Comparison of ENCODE assay signal across 20 cellular contexts in genomic region chr9:131290767-131291370, GRCh38. TPM values are rescaled to one million over a fixed set of nuclear protein-coding genes. Genes with fewer than 3 reads are reported as not detected.
DNase-seq lines count a peak whose midpoint lies in the region; ATAC-seq, FAIRE-seq and TF ChIP-seq lines count a peak whose summit lies in the region.
"Had no signal": no experiment of that assay in that cellular context is flagged by ENCODE, and none has a peak within 500 bp of the region (broad histone marks: within the 10 kb centered on the region; RNA-seq: fewer than 3 reads in every experiment).

No MANE protein-coding gene starts in this region.

- H3K4me3 ChIP-seq in HepG2 (replicated peaks in 1 of 3; ENCODE audit: insufficient read depth in 1 of 3, low read depth in 2 of 3, low read length in 3 of 3): peak overlapping the region in 1 of 3 experiments; percentile 66; a peak in 1 of 6 replicates
- H3K4me3 ChIP-seq in right lobe of liver: no peak overlapping the region
- H3K4me3 ChIP-seq in fibroblast of villous mesenchyme (ENCODE audit: low read depth, low read length): peak overlapping the region; percentile 45
- peak overlapping the region; percentile 42 for H3K4me3 ChIP-seq in ovary
- peak overlapping the region; percentile 43 to 53 for H3K4me3 ChIP-seq in vagina
- H3K4me3 ChIP-seq: mucosa of descending colon had no signal

- TF ChIP-seq EP300 in HepG2 (IDR thresholded peaks at IDR 0.05; ENCODE audit: low read depth in 2 of 2, low read length in 2 of 2) (no peak), HepG2 (CRISPR knock-in tag; IDR thresholded peaks at IDR 0.05; ENCODE audit: borderline replicate concordance) (no peak), ovary (IDR thresholded peaks at IDR 0.05) (no peak)

- H3K79me2 ChIP-seq in HepG2 (ENCODE audit: insufficient read depth, low read length): no peaks in the 10 kb centered on the region

- H3K36me3 ChIP-seq in HepG2 (replicated peaks in 1 of 2; ENCODE audit: control insufficient read depth in 1 of 2, insufficient read depth in 2 of 2, low read length in 2 of 2): no peaks in the 10 kb centered on the region
- no peaks in the 10 kb centered on the region for H3K36me3 ChIP-seq in right lobe of liver
- H3K36me3 ChIP-seq in ovary: no peaks in the 10 kb centered on the region
- H3K36me3 ChIP-seq in vagina: no peaks in the 10 kb centered on the region

- H2AFZ ChIP-seq in HepG2 (ENCODE audit: low read length): no peak overlapping the region

- H3K36me3 Mint-ChIP-seq in activated T-cell treated with anti-CD3 and anti-CD28 coated beads, Interleukin-2, amount 50 U/mL, for 24 hours (ENCODE audit: low read depth): no peaks in the 10 kb centered on the region
- H3K36me3 Mint-ChIP-seq: activated naive CD4-positive, alpha-beta T cell treated with anti-CD3 and anti-CD28 coated beads, Interleukin-2, amount 50 U/mL, for 24 hours had no signal

- FAIRE-seq in HepG2 (lab: Jason Lieb, UNC): no peak
- FAIRE-seq: colon had no signal

- intact Hi-C loops in HepG2 (cut with micrococcal nuclease; ENCODE audit: unreplicated experiment) (no loop called here), right lobe of liver (cut with DNase I) (no loop called here), ovary (cut with DNase I) (no loop called here), vagina (cut with DNase I) (no loop called here)

- TF ChIP-seq POLR2A in HepG2 (IDR thresholded peaks at IDR 0.05; ENCODE audit: insufficient read depth in 1 of 2, low read depth in 2 of 2, low read length in 2 of 2) (no peak), right lobe of liver (IDR thresholded peaks at IDR 0.05) (no peak), ovary (IDR thresholded peaks at IDR 0.05) (no peak), vagina (IDR thresholded peaks at IDR 0.05) (no peak)

- CTCF ChIA-PET in HepG2 (lab: Yijun Ruan, JAX; ENCODE audit: low intra/inter-chr PET ratio, low total read pairs): no interaction called here

- peaks cover 3 to 18% of the 10 kb centered on the region in 2 experiments; a peak in 3 of 5 replicates for H3K27me3 ChIP-seq in HepG2 (ENCODE audit: control insufficient read depth in 1 of 2, insufficient read depth in 2 of 2, low read length in 2 of 2)
- no peaks in the 10 kb centered on the region for H3K27me3 ChIP-seq in right lobe of liver
- no peaks in the 10 kb centered on the region for H3K27me3 ChIP-seq in ovary
- no peaks in the 10 kb centered on the region for H3K27me3 ChIP-seq in vagina

- TF ChIP-seq CTCF in HepG2 (CRISPR knock-in tag; IDR thresholded peaks at IDR 0.05) (no peak), right lobe of liver (IDR thresholded peaks at IDR 0.05) (no peak), fibroblast of villous mesenchyme (IDR thresholded peaks at IDR 0.05; ENCODE audit: insufficient read depth, low read depth, low read length) (no peak), ovary (IDR thresholded peaks at IDR 0.05) (no peak), vagina (IDR thresholded peaks at IDR 0.05) (no peak)

- H3K27ac ChIP-seq in HepG2 (ENCODE audit: extremely low read length, insufficient read depth, low read length) (no peak overlapping the region), right lobe of liver (no peak overlapping the region), ovary (peak overlapping the region in 1 of 2 donors; percentile 60), vagina (no peak overlapping the region)
- H3K27ac ChIP-seq: RWPE1 had no signal

- no peaks in the 10 kb centered on the region for H3K9me3 ChIP-seq in HepG2 (ENCODE audit: low read length)
- H3K9me3 ChIP-seq in right lobe of liver: no peaks in the 10 kb centered on the region
- H3K9me3 ChIP-seq in ovary: no peaks in the 10 kb centered on the region
- no peaks in the 10 kb centered on the region for H3K9me3 ChIP-seq in vagina
- H3K9me3 ChIP-seq: mucosa of descending colon had no signal

- no peak for DNase-seq in HepG2 (ENCODE audit: low spot score)
- DNase-seq in right lobe of liver: no peak
- no peak for DNase-seq in fibroblast of villous mesenchyme (ENCODE audit: low read depth)
- no peak for DNase-seq in ovary
- no peak for DNase-seq in vagina (ENCODE audit: extremely low spot score in 2 of 2)
- DNase-seq in HUDEP-2 (lab: John Stamatoyannopoulos, UW; ENCODE audit: unreplicated experiment in 76 of 76): no peak
- no peak for DNase-seq in activated T-cell treated with anti-CD3 and anti-CD28 coated beads, Interleukin-2, amount 50 U/mL, for 24 hours
- DNase-seq in amniotic stem cell (lab: John Stamatoyannopoulos, UW): no peak
- DNase-seq: ACHN; activated CD8-positive, alpha-beta memory T cell treated with anti-CD3 and anti-CD28 coated beads, Interleukin-2, amount 50 U/mL, for 4 hours; Calu3; MM.1S; mucosa of descending colon; NCI-H2081 treated with DMSO at 0.1 percent for 48 hours; NCI-H82; stimulated activated CD8-positive, alpha-beta memory T cell treated with anti-CD3 and anti-CD28 coated beads, Interleukin-4, amount 100 ng/mL, for 48 hours; T-helper 17 cell had no signal

- POLR2A ChIA-PET in HepG2 (lab: Yijun Ruan, JAX): no interaction called here

- H3K4me3 Mint-ChIP-seq in activated T-cell treated with anti-CD3 and anti-CD28 coated beads, Interleukin-2, amount 50 U/mL, for 24 hours: no peak overlapping the region
- H3K4me3 Mint-ChIP-seq: activated naive CD4-positive, alpha-beta T cell treated with anti-CD3 and anti-CD28 coated beads, Interleukin-2, amount 50 U/mL, for 24 hours; T-helper 17 cell had no signal

- H3K27me3 Mint-ChIP-seq in activated T-cell treated with anti-CD3 and anti-CD28 coated beads, Interleukin-2, amount 50 U/mL, for 24 hours: no peaks in the 10 kb centered on the region
- H3K27me3 Mint-ChIP-seq: activated naive CD4-positive, alpha-beta T cell treated with anti-CD3 and anti-CD28 coated beads, Interleukin-2, amount 50 U/mL, for 24 hours; T-helper 17 cell had no signal

- no peaks in the 10 kb centered on the region for H4K20me1 ChIP-seq in HepG2 (ENCODE audit: insufficient read depth, low read length)

- no peak overlapping the region; the same call in 1 of the 2 replicates for H3K4me2 ChIP-seq in HepG2 (ENCODE audit: low read depth, low read length)

- no peak overlapping the region for H3K27ac Mint-ChIP-seq in activated T-cell treated with anti-CD3 and anti-CD28 coated beads, Interleukin-2, amount 50 U/mL, for 24 hours
- H3K27ac Mint-ChIP-seq: activated naive CD4-positive, alpha-beta T cell treated with anti-CD3 and anti-CD28 coated beads, Interleukin-2, amount 50 U/mL, for 24 hours had no signal

- H3K4me1 Mint-ChIP-seq in activated T-cell treated with anti-CD3 and anti-CD28 coated beads, Interleukin-2, amount 50 U/mL, for 24 hours (ENCODE audit: low read depth): no peaks in the 10 kb centered on the region
- H3K4me1 Mint-ChIP-seq: activated naive CD4-positive, alpha-beta T cell treated with anti-CD3 and anti-CD28 coated beads, Interleukin-2, amount 50 U/mL, for 24 hours had no signal

- in situ Hi-C loops in HepG2 (cut with HindIII; ENCODE audit: extremely low pct_ligation_motif_present, low pct_unique_long_range_greater_than_20kb): no loop called here

- H3K9me3 Mint-ChIP-seq in activated T-cell treated with anti-CD3 and anti-CD28 coated beads, Interleukin-2, amount 50 U/mL, for 24 hours: no peaks in the 10 kb centered on the region
- H3K9me3 Mint-ChIP-seq: activated naive CD4-positive, alpha-beta T cell treated with anti-CD3 and anti-CD28 coated beads, Interleukin-2, amount 50 U/mL, for 24 hours had no signal

- ATAC-seq in HepG2 (no peak), right lobe of liver (no peak)
- ATAC-seq: T-helper 17 cell had no signal

- TF ChIP-seq RAD21 in HepG2 (CRISPR knock-in tag; IDR thresholded peaks at IDR 0.05): no peak

- no TSS peak for BruUV-seq in HepG2 (replicated peaks; lab: Mats Ljungman, UMichigan)

- WGBS in HepG2 (ENCODE audit: low lambda C conversion rate): 73% methylated on average over 8 of the region's 17 CpGs
- WGBS in right lobe of liver (ENCODE audit: insufficient coverage, low coverage, low lambda C conversion rate, missing lambda C conversion rate): 76% methylated on average over 4 of the region's 17 CpGs
- 60 to 71% (median 69%) methylated on average over 16 to 17 of the region's 17 CpGs for WGBS in ovary, 3 donors

- H3K4me1 ChIP-seq in HepG2 (ENCODE audit: insufficient read depth, low read length) (peaks cover 33% of the 10 kb centered on the region), right lobe of liver (no peaks in the 10 kb centered on the region), ovary (ENCODE audit: insufficient read depth) (peaks cover 11% of the 10 kb centered on the region), vagina (peaks cover 9% of the 10 kb centered on the region)

- H3K9ac ChIP-seq in HepG2 (ENCODE audit: insufficient read depth, low read depth, low read length): no peak overlapping the region

RNA-seq across cellular contexts. Expression of gene PLPP7, which starts 1.3 kb away (rescaled TPM):
- 0.66 and 1.2 TPM in 2 replicates for total RNA-seq in HepG2 (2016; rRNA removed; fragmentation: Illumina TruSeq; extraction: Trizol)
- total RNA-seq in HepG2 (2016; cell fraction: cytosol; rRNA removed; fragmentation: Illumina TruSeq; extraction: Trizol; ENCODE audit: low read depth): 1.1 TPM in 2 replicates
- total RNA-seq in HepG2 (2016; cell fraction: insoluble cytoplasmic fraction; rRNA removed; fragmentation: Illumina TruSeq; extraction: Trizol): 0.85 and 1.0 TPM in 2 replicates
- 1.7 TPM in 2 replicates for total RNA-seq in HepG2 (2016; cell fraction: membrane; rRNA removed; fragmentation: Illumina TruSeq; extraction: Trizol)
- 0.28 and 1.4 TPM in 2 replicates for total RNA-seq in HepG2 (2016; cell fraction: nucleus; rRNA removed; fragmentation: Illumina TruSeq; extraction: Trizol)
- 0.33 and 0.67 TPM in 2 replicates for polyA plus RNA-seq in HepG2 (2011; rRNA removed)
- 0.47 and 1.0 TPM in 2 replicates for polyA plus RNA-seq in HepG2 (2011; cell fraction: cytosol; rRNA removed)
- polyA plus RNA-seq in HepG2 (2011; cell fraction: nucleus; rRNA removed): 0.66 and 0.87 TPM in 2 replicates
- 0.69 and 0.78 TPM in 2 replicates for polyA plus RNA-seq in HepG2 (2012)
- 1.2 and 1.6 TPM in 2 replicates for polyA plus RNA-seq in HepG2 (2016; cell fraction: cytosol; fragmentation: Illumina TruSeq; extraction: Trizol; ENCODE audit: low read depth)
- polyA plus RNA-seq in HepG2 (2016; cell fraction: insoluble cytoplasmic fraction; fragmentation: Illumina TruSeq; extraction: Trizol; ENCODE audit: low read depth): 0.74 and 0.82 TPM in 2 replicates
- 1.7 TPM in 2 replicates for polyA plus RNA-seq in HepG2 (2016; cell fraction: membrane; fragmentation: Illumina TruSeq; extraction: Trizol; ENCODE audit: low read depth)
- polyA plus RNA-seq in HepG2 (2016; cell fraction: nucleus; fragmentation: Illumina TruSeq; extraction: Trizol; ENCODE audit: insufficient read depth, low read depth): 0.56 and 0.57 TPM in 2 replicates
- 0.16 and 1.9 TPM in 2 replicates for polyA minus RNA-seq in HepG2 (2011; rRNA and poly(A)+ RNA removed; ENCODE audit: low replicate concordance)
- 0.70 and 0.79 TPM in 2 replicates for polyA minus RNA-seq in HepG2 (2011; cell fraction: cytosol; rRNA and poly(A)+ RNA removed)
- polyA minus RNA-seq in HepG2 (2011; cell fraction: nucleus; rRNA and poly(A)+ RNA removed): 0.52 and 1.1 TPM in 2 replicates
- under 1 TPM in 5 of 6 experiments, not detected in 1; 0.11 to 0.43 (median 0.22) TPM for total RNA-seq in right lobe of liver
- total RNA-seq in fibroblast of villous mesenchyme: 8.2 and 10.0 TPM in 2 replicates
- total RNA-seq in ovary: 10 to 100 TPM in 4 of 7 donors, 1 to 10 TPM in 3; 7.6 to 12.0 (median 11.0) TPM
- 10 to 100 TPM in 1 of 2 donors, 1 to 10 TPM in 1; 3.6 to 11.8 TPM for polyA plus RNA-seq in ovary
- total RNA-seq in vagina: 11.8 TPM
- total RNA-seq: Calu3 had no signal

RNA-seq across cellular contexts. Expression of gene FAM78A, which starts 14.6 kb away (rescaled TPM):
- total RNA-seq in HepG2 (2016; rRNA removed; fragmentation: Illumina TruSeq; extraction: Trizol) (0.14 and 0.18 TPM in 2 replicates), right lobe of liver (1 to 10 TPM in 4 of 6 experiments, under 1 TPM in 2; 0.92 to 2.4 (median 1.6) TPM), fibroblast of villous mesenchyme (under 0.01 and 0.43 TPM in 2 replicates), ovary (1 to 10 TPM in 5 of 7 donors, under 1 TPM in 2; 0.60 to 2.9 (median 1.6) TPM), vagina (2.5 TPM)
- total RNA-seq in HepG2 (2016; cell fraction: cytosol; rRNA removed; fragmentation: Illumina TruSeq; extraction: Trizol; ENCODE audit: low read depth): not detected in 2 replicates
- 0.15 and 0.26 TPM in 2 replicates for total RNA-seq in HepG2 (2016; cell fraction: insoluble cytoplasmic fraction; rRNA removed; fragmentation: Illumina TruSeq; extraction: Trizol)
- 0.15 TPM in 1 of 2 replicates, not detected in the other for total RNA-seq in HepG2 (2016; cell fraction: membrane; rRNA removed; fragmentation: Illumina TruSeq; extraction: Trizol)
- 0.50 and 0.68 TPM in 2 replicates for total RNA-seq in HepG2 (2016; cell fraction: nucleus; rRNA removed; fragmentation: Illumina TruSeq; extraction: Trizol)
- polyA plus RNA-seq in HepG2 (2011; rRNA removed) (0.51 and 0.62 TPM in 2 replicates), ovary (1 to 10 TPM; 3.5 to 9.4 TPM)
- 0.37 and 0.43 TPM in 2 replicates for polyA plus RNA-seq in HepG2 (2011; cell fraction: cytosol; rRNA removed)
- 0.63 and 0.69 TPM in 2 replicates for polyA plus RNA-seq in HepG2 (2011; cell fraction: nucleus; rRNA removed)
- polyA plus RNA-seq in HepG2 (2012): 0.25 and 0.30 TPM in 2 replicates
- 0.03 and 0.11 TPM in 2 replicates for polyA plus RNA-seq in HepG2 (2016; cell fraction: cytosol; fragmentation: Illumina TruSeq; extraction: Trizol; ENCODE audit: low read depth)
- polyA plus RNA-seq in HepG2 (2016; cell fraction: insoluble cytoplasmic fraction; fragmentation: Illumina TruSeq; extraction: Trizol; ENCODE audit: low read depth): 0.12 and 0.21 TPM in 2 replicates
- polyA plus RNA-seq in HepG2 (2016; cell fraction: membrane; fragmentation: Illumina TruSeq; extraction: Trizol; ENCODE audit: low read depth): 0.07 and 0.10 TPM in 2 replicates
- 0.11 and 0.22 TPM in 2 replicates for polyA plus RNA-seq in HepG2 (2016; cell fraction: nucleus; fragmentation: Illumina TruSeq; extraction: Trizol; ENCODE audit: insufficient read depth, low read depth)
- 0.62 and 23.9 TPM in 2 replicates for polyA minus RNA-seq in HepG2 (2011; rRNA and poly(A)+ RNA removed; ENCODE audit: low replicate concordance)
- polyA minus RNA-seq in HepG2 (2011; cell fraction: cytosol; rRNA and poly(A)+ RNA removed): 0.26 and 0.49 TPM in 2 replicates
- 0.12 and 0.13 TPM in 2 replicates for polyA minus RNA-seq in HepG2 (2011; cell fraction: nucleus; rRNA and poly(A)+ RNA removed)
- total RNA-seq: Calu3 had no signal

Comparison
In these comparisons a context has a peak if more than half of its experiments do, and no peak if none do; other contexts are left out.
1. H3K4me3 ChIP-seq: peak in fibroblast of villous mesenchyme (single experiment), ovary (single experiment) and vagina (2 of 2); none in right lobe of liver (0 of 3).